24 cellular contexts compared by ENCODE assay signal in the genomic region with DNA sequence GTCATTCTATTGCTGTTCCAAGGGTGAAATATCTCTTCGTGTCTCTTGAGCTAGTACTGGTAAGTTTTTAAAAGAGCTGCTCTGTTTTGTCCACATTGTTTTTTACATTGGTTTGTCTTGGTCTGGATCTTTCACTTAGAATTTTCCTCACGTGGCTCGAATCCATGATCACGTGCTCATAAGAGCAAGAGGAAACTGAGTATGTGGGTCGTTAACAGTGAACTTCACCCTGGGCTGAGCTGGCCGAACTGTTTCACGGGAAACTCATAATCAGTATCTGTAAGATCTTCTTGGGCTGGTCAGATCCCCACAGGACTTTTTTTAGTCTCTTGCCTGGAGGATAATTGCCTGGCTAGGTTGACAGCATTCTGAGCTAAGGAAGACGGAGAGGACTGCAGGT.
"Had no signal": no experiment of that assay in that cellular context is flagged by ENCODE, and none has a peak within 500 bp of the region (broad histone marks: within the 10 kb centered on the region; RNA-seq: fewer than 3 reads in every experiment).

No MANE protein-coding gene starts in this region.

- H3K9me3 Mint-ChIP-seq: central memory CD8-positive, alpha-beta T cell; immature natural killer cell; natural killer cell; stimulated activated naive B cell treated with anti-CD40 and anti-IgM and Interleukin-4, amounts not matched to agents 10 μg/mL and 1 μg/mL and 100 μg/mL, for 72 hours; stimulated activated naive CD8-positive, alpha-beta T cell treated with anti-CD3 and anti-CD28 coated beads, Interleukin-15, amount 100 ng/mL, for 72 hours had no signal

- H3K4me1 Mint-ChIP-seq: central memory CD8-positive, alpha-beta T cell; immature natural killer cell; natural killer cell; neural crest cell; stimulated activated naive B cell treated with anti-CD40 and anti-IgM and Interleukin-4, amounts not matched to agents 10 μg/mL and 1 μg/mL and 100 μg/mL, for 72 hours; stimulated activated naive CD8-positive, alpha-beta T cell treated with anti-CD3 and anti-CD28 coated beads, Interleukin-15, amount 100 ng/mL, for 72 hours had no signal

- H3K9me3 ChIP-seq: esophagus squamous epithelium, lower lobe of right lung, neutrophil, psoas muscle, suprapubic skin, transverse colon had no signal

- H3K36me3 ChIP-seq: esophagus squamous epithelium, lower lobe of right lung, neutrophil, suprapubic skin, transverse colon had no signal

- H3K27me3 ChIP-seq: neutrophil, suprapubic skin, transverse colon had no signal

- H3K4me3 ChIP-seq: coronary artery, esophagus squamous epithelium, lower lobe of right lung, psoas muscle, skin epidermis, suprapubic skin, transverse colon had no signal

- H3K27ac ChIP-seq: coronary artery, esophagus squamous epithelium, lower lobe of right lung, neutrophil, psoas muscle, skin epidermis, suprapubic skin, transverse colon had no signal

- ATAC-seq: left ventricle myocardium superior; lower lobe of right lung; natural killer cell; right cardiac atrium; stimulated activated naive B cell treated with anti-CD40 and anti-IgM and Interleukin-4, amounts not matched to agents 10 μg/mL and 1 μg/mL and 100 μg/mL, for 72 hours; stimulated activated naive CD8-positive, alpha-beta T cell treated with anti-CD3 and anti-CD28 coated beads, Interleukin-15, amount 100 ng/mL, for 72 hours had no signal

- DNase-seq: dermis blood vessel endothelial cell; effector memory CD4-positive, alpha-beta T cell; esophagus squamous epithelium; foreskin melanocyte; hypothalamus; immature natural killer cell; islet precursor cell; kidney glomerular epithelial cell; left ventricle myocardium superior; lower lobe of right lung; natural killer cell; psoas muscle; right cardiac atrium; stimulated activated CD4-positive, alpha-beta T cell treated with anti-CD3 and anti-CD28 coated beads, Interleukin-15, amount 100 ng/mL, for 24 hours; stimulated activated CD4-positive, alpha-beta T cell treated with anti-CD3 and anti-CD28 coated beads, Interleukin-2, amount 100 ng/mL, for 48 hours; stimulated activated naive B cell treated with anti-CD40 and anti-IgM and Interleukin-4, amounts not matched to agents 10 μg/mL and 1 μg/mL and 100 μg/mL, for 72 hours; stimulated activated naive CD8-positive, alpha-beta T cell treated with anti-CD3 and anti-CD28 coated beads, Interleukin-15, amount 100 ng/mL, for 72 hours; transverse colon had no signal

- H3K27ac Mint-ChIP-seq: immature natural killer cell; natural killer cell; stimulated activated naive B cell treated with anti-CD40 and anti-IgM and Interleukin-4, amounts not matched to agents 10 μg/mL and 1 μg/mL and 100 μg/mL, for 72 hours; stimulated activated naive CD8-positive, alpha-beta T cell treated with anti-CD3 and anti-CD28 coated beads, Interleukin-15, amount 100 ng/mL, for 72 hours had no signal

- H3K4me3 Mint-ChIP-seq: central memory CD8-positive, alpha-beta T cell; immature natural killer cell; natural killer cell; neural crest cell; stimulated activated naive B cell treated with anti-CD40 and anti-IgM and Interleukin-4, amounts not matched to agents 10 μg/mL and 1 μg/mL and 100 μg/mL, for 72 hours; stimulated activated naive CD8-positive, alpha-beta T cell treated with anti-CD3 and anti-CD28 coated beads, Interleukin-15, amount 100 ng/mL, for 72 hours had no signal

- H3K36me3 Mint-ChIP-seq: immature natural killer cell, natural killer cell had no signal

- H3K4me1 ChIP-seq: lower lobe of right lung, psoas muscle, suprapubic skin had no signal
